In genomic region chr5:178589180-178590140, GRCh38 we compare ENCODE assay signal across 9 cellular contexts. TPM values are rescaled to one million over a fixed set of nuclear protein-coding genes. Genes with fewer than 3 reads are reported as not detected.
DNase-seq lines count a peak whose midpoint lies in the region; ATAC-seq and TF ChIP-seq lines count a peak whose summit lies in the region.
"Had no signal": no experiment of that assay in that cellular context is flagged by ENCODE, and none has a peak within 500 bp of the region (broad histone marks: within the 10 kb centered on the region; RNA-seq: fewer than 3 reads in every experiment).

No MANE protein-coding gene starts in this region.

- no peak for ATAC-seq in HG02840 (IDR thresholded peaks at IDR 0.05; ENCODE audit: low FRiP score, unreplicated experiment)
- no peak for ATAC-seq in GM18861 (IDR thresholded peaks at IDR 0.05; ENCODE audit: unreplicated experiment)

- H3K36me3 Mint-ChIP-seq in endothelial cell (ENCODE audit: low read depth, unreplicated experiment), result peaks cover 18% of the 10 kb centered on the region
- peaks cover 13% of the 10 kb centered on the region for H3K36me3 Mint-ChIP-seq in mesothelial cell of epicardium

- H3K9me3 Mint-ChIP-seq in endothelial cell (ENCODE audit: unreplicated experiment) (no peaks in the 10 kb centered on the region), mesothelial cell of epicardium (peaks cover 7% of the 10 kb centered on the region)

- H3K4me1 Mint-ChIP-seq in endothelial cell (ENCODE audit: unreplicated experiment) (peaks cover 41% of the 10 kb centered on the region), mesothelial cell of epicardium (peaks cover 38% of the 10 kb centered on the region)

- H3K4me3 Mint-ChIP-seq in endothelial cell (ENCODE audit: unreplicated experiment) (peak overlapping the region; percentile 92), mesothelial cell of epicardium (peak overlapping the region; percentile 63)

- H3K27ac Mint-ChIP-seq in endothelial cell (ENCODE audit: unreplicated experiment) (no peak overlapping the region), mesothelial cell of epicardium (no peak overlapping the region)
- H3K27ac Mint-ChIP-seq: CD4-positive, CD25-positive, alpha-beta regulatory T cell had no signal

- in situ Hi-C loops in GM13976 (cut with MboI; ENCODE audit: low sequenced_read_pairs, unreplicated experiment), result no loop called here

- H3K27me3 Mint-ChIP-seq in endothelial cell (ENCODE audit: unreplicated experiment) (peaks cover 21% of the 10 kb centered on the region), mesothelial cell of epicardium (ENCODE audit: low read depth) (peaks cover 30% of the 10 kb centered on the region)

- TF ChIP-seq CTCF in endothelial cell (IDR thresholded peaks at IDR 0.05; ENCODE audit: unreplicated experiment) (no peak), mesothelial cell of epicardium (IDR thresholded peaks at IDR 0.05; ENCODE audit: unreplicated experiment) (no peak), GM13976 (IDR thresholded peaks at IDR 0.05; ENCODE audit: borderline replicate concordance, control extremely low read depth, extremely low read depth, insufficient read depth, missing control alignments) (no peak)

- DNase-seq in NCI-H2227 (lab: John Stamatoyannopoulos, UW; ENCODE audit: unreplicated experiment), result peak; percentile 19
- no peak for DNase-seq in NCI-H2227 treated with DMSO at 0.1 percent for 48 hours (lab: John Stamatoyannopoulos, UW)
- peak; percentile 34 for DNase-seq in OCI-M1 (lab: John Stamatoyannopoulos, UW)
- peak; percentile 68 for DNase-seq in endothelial cell (ENCODE audit: low spot score)
- DNase-seq in mesothelial cell of epicardium (ENCODE audit: low spot score in 2 of 2, unreplicated experiment in 2 of 2), result peak; percentile 44 to 73
- no peak for DNase-seq in GM13976 (ENCODE audit: low spot score)

RNA-seq across cellular contexts. Expression of gene COL23A1, which starts 0.7 kb away (rescaled TPM):
- total RNA-seq in endothelial cell (ENCODE audit: unreplicated experiment), result 75.2 TPM
- total RNA-seq in mesothelial cell of epicardium, result 12.3 to 13.7 TPM (median 13.6 TPM) in 3 replicates
- total RNA-seq: CD4-positive, CD25-positive, alpha-beta regulatory T cell had no signal

RNA-seq across cellular contexts. Expression of gene CLK4, which starts 37.4 kb away (rescaled TPM):
- total RNA-seq in endothelial cell (ENCODE audit: unreplicated experiment), result 19.9 TPM
- total RNA-seq in mesothelial cell of epicardium, result 42.1 to 43.5 TPM (median 42.9 TPM) in 3 replicates

Comparison
In these comparisons a context has a peak if more than half of its experiments do, and no peak if none do; other contexts are left out.
1. DNase-seq: peak in NCI-H2227 (single experiment), OCI-M1 (single experiment), endothelial cell (single experiment) and mesothelial cell of epicardium (2 of 2); none in NCI-H2227 treated with DMSO at 0.1 percent for 48 hours (single experiment) and GM13976 (single experiment).